ENCODE assay signal across 8 cellular contexts in the genomic region with DNA sequence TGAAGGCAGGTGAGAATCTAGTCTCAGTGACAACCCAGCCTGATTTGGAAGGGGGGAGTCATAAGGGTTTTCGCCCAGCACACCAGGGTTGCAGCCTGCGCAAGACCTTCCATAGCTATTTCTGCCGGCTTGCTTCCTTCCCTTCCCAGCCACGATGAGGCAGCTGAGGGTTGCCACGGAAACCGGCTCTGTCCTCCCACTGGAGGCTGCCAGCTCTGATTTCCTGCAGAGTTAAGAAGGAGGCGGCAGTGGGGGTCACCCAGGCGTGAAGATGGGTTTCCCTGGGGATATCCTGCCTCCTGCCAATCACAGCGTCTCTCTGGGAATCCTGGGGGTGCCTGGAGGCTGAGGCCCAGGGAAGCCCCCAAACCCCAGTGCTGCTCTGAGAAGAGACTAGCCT. TPM values are rescaled to one million over a fixed set of nuclear protein-coding genes. Genes with fewer than 3 reads are reported as not detected.
DNase-seq lines count a peak whose midpoint lies in the region; ATAC-seq and TF ChIP-seq lines count a peak whose summit lies in the region.

No MANE protein-coding gene starts in this region.

- no peak for ATAC-seq in HG03460 (IDR thresholded peaks at IDR 0.05; ENCODE audit: unreplicated experiment)
- no peak for ATAC-seq in activated CD8-positive, alpha-beta T cell treated with anti-CD3 and anti-CD28 coated beads for 36 hours

- H3K4me1 Mint-ChIP-seq in activated CD8-positive, alpha-beta T cell treated with anti-CD3 and anti-CD28 coated beads for 36 hours (ENCODE audit: low read depth): no peaks in the 10 kb centered on the region

- DNase-seq in NCI-H2029 (lab: John Stamatoyannopoulos, UW) (peak; percentile 46), NCI-H2029 treated with DMSO at 0.1 percent for 48 hours (lab: John Stamatoyannopoulos, UW) (no peak), NCI-H526 (lab: John Stamatoyannopoulos, UW) (peak; percentile 44 to 74), fibroblast of the aortic adventitia (ENCODE audit: low read depth) (peak; percentile 43), sigmoid colon (peak; percentile 77)
- DNase-seq in stimulated activated CD4-positive, alpha-beta T cell treated with anti-CD3 and anti-CD28 coated beads, Interleukin-2, amount 100 ng/mL, for 24 hours: no peak
- DNase-seq in activated CD8-positive, alpha-beta T cell treated with anti-CD3 and anti-CD28 coated beads for 36 hours: no peak

- no peaks in the 10 kb centered on the region for H3K9me3 ChIP-seq in sigmoid colon

- H3K27ac ChIP-seq in sigmoid colon: no peak overlapping the region

- H3K4me1 ChIP-seq in sigmoid colon: peaks cover 0 to 27% (median 25%) of the 10 kb centered on the region in 4 donors

- no peak overlapping the region for H3K27ac Mint-ChIP-seq in activated CD8-positive, alpha-beta T cell treated with anti-CD3 and anti-CD28 coated beads for 36 hours

- no peak overlapping the region for H3K4me3 Mint-ChIP-seq in activated CD8-positive, alpha-beta T cell treated with anti-CD3 and anti-CD28 coated beads for 36 hours

- CTCF ChIA-PET in activated CD8-positive, alpha-beta T cell treated with anti-CD3 and anti-CD28 coated beads for 36 hours (lab: Charles Lee): interaction anchor here (1.3 to 6.3 kb wide), 3 partner anchors 21 to 173 kb away, joined by 4 to 48 read pairs (median 7); no protein-coding TSS in a partner anchor

- TF ChIP-seq CTCF in fibroblast of the aortic adventitia (IDR thresholded peaks at IDR 0.05; ENCODE audit: insufficient read depth, low read length): no peak
- no peak for TF ChIP-seq CTCF in sigmoid colon (IDR thresholded peaks at IDR 0.05)
- no peak for TF ChIP-seq CTCF in activated CD8-positive, alpha-beta T cell treated with anti-CD3 and anti-CD28 coated beads for 36 hours (IDR thresholded peaks at IDR 0.05)

- intact Hi-C loops in sigmoid colon (cut with DNase I): no loop called here
- intact Hi-C loops in activated CD8-positive, alpha-beta T cell treated with anti-CD3 and anti-CD28 coated beads for 36 hours (cut with micrococcal nuclease): no loop called here

- H3K9me3 Mint-ChIP-seq in activated CD8-positive, alpha-beta T cell treated with anti-CD3 and anti-CD28 coated beads for 36 hours: no peaks in the 10 kb centered on the region

- no peak for TF ChIP-seq POLR2A in sigmoid colon (IDR thresholded peaks at IDR 0.05)

- TF ChIP-seq EP300 in sigmoid colon (IDR thresholded peaks at IDR 0.05): no peak

- no peaks in the 10 kb centered on the region for H3K36me3 Mint-ChIP-seq in activated CD8-positive, alpha-beta T cell treated with anti-CD3 and anti-CD28 coated beads for 36 hours (ENCODE audit: low read depth)

- peaks cover 0 to 17% (median 4%) of the 10 kb centered on the region in 4 donors for H3K36me3 ChIP-seq in sigmoid colon

- WGBS in sigmoid colon, 2 donors: 18 to 38% methylated on average over 9 of the region's 9 CpGs

- no peaks in the 10 kb centered on the region for H3K27me3 ChIP-seq in sigmoid colon

- H3K27me3 Mint-ChIP-seq in activated CD8-positive, alpha-beta T cell treated with anti-CD3 and anti-CD28 coated beads for 36 hours: peaks cover 27% of the 10 kb centered on the region

- H3K4me3 ChIP-seq in fibroblast of the aortic adventitia (ENCODE audit: low read depth, low read length): no peak overlapping the region
- no peak overlapping the region for H3K4me3 ChIP-seq in sigmoid colon

- POLR2A ChIA-PET in activated CD8-positive, alpha-beta T cell treated with anti-CD3 and anti-CD28 coated beads for 36 hours (lab: Charles Lee): interaction anchor here (0.5 to 0.6 kb wide), 2 partner anchors 42 to 48 kb away, joined by 3 read pairs; no protein-coding TSS in a partner anchor

RNA-seq across cellular contexts. Expression of gene KCNB1, which starts 23.1 kb away (rescaled TPM):
- total RNA-seq in fibroblast of the aortic adventitia (ENCODE audit: low replicate concordance) (0.27 and 0.41 TPM in 2 replicates), sigmoid colon (10 to 100 TPM; 11.8 to 20.6 (median 18.8) TPM)
- polyA plus RNA-seq in sigmoid colon: 1 to 10 TPM in 1 of 3 donors, under 1 TPM in 1, not detected in 1; under 0.01 to 2.5 TPM
- total RNA-seq in activated CD8-positive, alpha-beta T cell treated with anti-CD3 and anti-CD28 coated beads for 36 hours: not detected

Comparison
In these comparisons a context has a peak if more than half of its experiments do, and no peak if none do; other contexts are left out.
1. DNase-seq: peak in NCI-H2029 (single experiment), NCI-H526 (2 of 2), fibroblast of the aortic adventitia (single experiment) and sigmoid colon (single experiment); none in NCI-H2029 treated with DMSO at 0.1 percent for 48 hours (single experiment), stimulated activated CD4-positive, alpha-beta T cell treated with anti-CD3 and anti-CD28 coated beads, Interleukin-2, amount 100 ng/mL, for 24 hours (0 of 2) and activated CD8-positive, alpha-beta T cell treated with anti-CD3 and anti-CD28 coated beads for 36 hours (single experiment).